8 cellular contexts compared by ENCODE assay signal in genomic region chr11:112279901-112280267, GRCh38. TPM values are rescaled to one million over a fixed set of nuclear protein-coding genes. Genes with fewer than 3 reads are reported as not detected.
DNase-seq lines count a peak whose midpoint lies in the region; ATAC-seq and TF ChIP-seq lines count a peak whose summit lies in the region.

No MANE protein-coding gene starts in this region.

- CTCF ChIA-PET in HCT116 (lab: Charles Lee) (interaction anchor here (0.6 to 6.5 kb wide), 26 partner anchors 7 to 1010 kb away, joined by 3 to 73 read pairs (median 3); partner anchors contain the start of genes PTS, SDHD and TIMM8B), mammary epithelial cell (lab: Charles Lee; ENCODE audit: low non-redundant PET) (interaction anchor here (0.6 to 1.2 kb wide), 8 partner anchors 31 to 348 kb away, joined by 3 to 11 read pairs (median 7); no protein-coding TSS in a partner anchor)

- intact Hi-C loops in HCT116 (cut with micrococcal nuclease), result loop anchor here (1.0 to 5.0 kb wide), 4 partner anchors 61 to 348 kb away; partner anchors contain the start of genes SDHD and TIMM8B
- intact Hi-C loops in mammary epithelial cell (cut with micrococcal nuclease), result loop anchor here (1.0 to 5.0 kb wide), 7 partner anchors 61 to 678 kb away; partner anchors contain the start of genes BCO2, CFAP68, FDXACB1 and SDHD

- H3K27ac ChIP-seq in HCT116 (ENCODE audit: low read depth, low read length), result no peak overlapping the region
- no peak overlapping the region for H3K27ac ChIP-seq in VCaP
- no peak overlapping the region for H3K27ac ChIP-seq in mammary epithelial cell (ENCODE audit: insufficient read depth, low read depth, low read length)

- BruUV-seq in HCT116 (replicated peaks; lab: Mats Ljungman, UMichigan), result no TSS peak
- BruUV-seq in mammary epithelial cell (replicated peaks; lab: Mats Ljungman, UMichigan), result no TSS peak

- no peaks in the 10 kb centered on the region for H3K36me3 ChIP-seq in HCT116 (ENCODE audit: control insufficient read depth in 1 of 2, insufficient read depth in 2 of 2, low read length in 2 of 2)
- no peaks in the 10 kb centered on the region for H3K36me3 ChIP-seq in mammary epithelial cell (ENCODE audit: insufficient read depth, low read length)

- H3K27me3 ChIP-seq in HCT116 (ENCODE audit: insufficient read depth, low read length) (no peaks in the 10 kb centered on the region), mammary epithelial cell (ENCODE audit: insufficient read depth, low read length) (no peaks in the 10 kb centered on the region)

- H3K79me2 ChIP-seq in HCT116 (ENCODE audit: insufficient read depth, low read length) (no peaks in the 10 kb centered on the region), mammary epithelial cell (ENCODE audit: insufficient read depth, low read length) (no peaks in the 10 kb centered on the region)

- H2AFZ ChIP-seq in HCT116 (ENCODE audit: low read depth, low read length, poor library complexity, severe bottlenecking), result no peak overlapping the region
- peak overlapping the region; percentile 94 for H2AFZ ChIP-seq in mammary epithelial cell (ENCODE audit: low read depth, low read length)

- dilution Hi-C loops in mammary epithelial cell (cut with HindIII; ENCODE audit: low sequenced_read_pairs), result no loop called here

- DNase-seq in GDM1 (lab: John Stamatoyannopoulos, UW) (peak; percentile 35), HCT116 (ENCODE audit: low read depth, low spot score) (no peak), NCI-H1105 (lab: John Stamatoyannopoulos, UW) (peak; percentile 58), mammary epithelial cell (peak; percentile 14), islet precursor cell (peak; percentile 77)
- DNase-seq in stimulated activated CD4-positive, alpha-beta T cell treated with anti-CD3 and anti-CD28 coated beads, Interleukin-1b, Interleukin-23, amount 100 ng/mL, for 1 hour (ENCODE audit: low read depth in 2 of 2), result peak; percentile 44 to 67

- H3K4me2 ChIP-seq in HCT116 (ENCODE audit: low read length), result peak overlapping the region; percentile 56
- peak overlapping the region; percentile 88 for H3K4me2 ChIP-seq in mammary epithelial cell (ENCODE audit: insufficient read depth, low read depth, low read length)

- TF ChIP-seq RAD21 in HCT116 (IDR thresholded peaks at IDR 0.05; ENCODE audit: low read depth), result peak; percentile 79

- H3K9me2 ChIP-seq in HCT116 (ENCODE audit: insufficient read depth), result no peaks in the 10 kb centered on the region

- H3K9ac ChIP-seq in HCT116 (ENCODE audit: low read length), result no peak overlapping the region
- no peak overlapping the region for H3K9ac ChIP-seq in mammary epithelial cell (ENCODE audit: insufficient read depth, low read length)

- H4K20me1 ChIP-seq in HCT116 (ENCODE audit: insufficient read depth) (no peaks in the 10 kb centered on the region), mammary epithelial cell (ENCODE audit: insufficient read depth, low read length) (no peaks in the 10 kb centered on the region)

- H3K9me3 ChIP-seq in HCT116 (ENCODE audit: control insufficient read depth in 1 of 2, insufficient read depth in 1 of 2, low read depth in 1 of 2, low read length in 2 of 2) (no peaks in the 10 kb centered on the region), mammary epithelial cell (replicated peaks; ENCODE audit: insufficient read depth, low read length) (no peaks in the 10 kb centered on the region)

- in situ Hi-C loops in mammary epithelial cell (cut with MboI; ENCODE audit: low sequenced_read_pairs in 2 of 2), result loop anchor here (5.0 to 25.0 kb wide), 5 partner anchors 58 to 1007 kb away; no protein-coding TSS in a partner anchor

- TF ChIP-seq POLR2A in HCT116 (IDR thresholded peaks at IDR 0.05; ENCODE audit: borderline replicate concordance, extremely low read depth, insufficient read depth, insufficient read length), result no peak

- peak; percentile 88 for ATAC-seq in HCT116
- ATAC-seq in HG03469 (IDR thresholded peaks at IDR 0.05; ENCODE audit: unreplicated experiment), result no peak

- H3K4me3 ChIP-seq in HCT116 (replicated peaks in 1 of 2; ENCODE audit: low read depth in 1 of 2, low read length in 2 of 2) (no peak overlapping the region), mammary epithelial cell (replicated peaks in 1 of 3; ENCODE audit: insufficient read depth in 1 of 3, low read depth in 2 of 3, low read length in 3 of 3) (peak overlapping the region; percentile 31 to 45 (median 39))

- RAD21 ChIA-PET in HCT116 (lab: Charles Lee; ENCODE audit: low non-redundant PET in 1 of 2, low total read pairs in 2 of 2, uncharacterized antibody in 2 of 2, unreplicated experiment in 2 of 2), result interaction anchor here in 1 of 2 experiments (1.0 to 1.9 kb wide), 2 partner anchors 60 to 348 kb away, joined by 3 to 7 read pairs; no protein-coding TSS in a partner anchor

- POLR2A ChIA-PET in HCT116 (lab: Charles Lee), result interaction anchor here (1.4 kb wide), 1 partner anchor 1009 kb away, joined by 3 read pairs; no protein-coding TSS in a partner anchor

- TF ChIP-seq CTCF in HCT116 (IDR thresholded peaks at IDR 0.05 in 2 of 3, conservative IDR thresholded peaks at IDR 0.05 in 1 of 3; ENCODE audit: borderline replicate concordance in 1 of 3, insufficient read depth in 1 of 3, low read depth in 2 of 3, low read length in 2 of 3) (peak; percentile 60 to 76 (median 71)), VCaP (conservative IDR thresholded peaks at IDR 0.05) (peak; percentile 83), mammary epithelial cell (conservative IDR thresholded peaks at IDR 0.05 in 1 of 2, IDR thresholded peaks at IDR 0.05 in 1 of 2; ENCODE audit: extremely low read depth in 1 of 2, insufficient read depth in 1 of 2, low read depth in 1 of 2, low read length in 2 of 2) (peak; percentile 60 to 87)

- 6% methylated on average over 7 of the region's 15 CpGs for WGBS in mammary epithelial cell (ENCODE audit: low coverage, missing lambda C conversion rate)

- H3K4me1 ChIP-seq in HCT116 (ENCODE audit: control insufficient read depth in 1 of 2, insufficient read depth in 2 of 2, low read length in 2 of 2), result peaks cover 0 to 5% of the 10 kb centered on the region in 2 experiments; a peak in 2 of 4 replicates
- peaks cover 12% of the 10 kb centered on the region for H3K4me1 ChIP-seq in mammary epithelial cell (ENCODE audit: insufficient read depth, low read length)

TF ChIP-seq in HCT116, 20 proteins besides CTCF, POLR2A, EP300 and RAD21:
- no peak for TF ChIP-seq ZFX (IDR thresholded peaks at IDR 0.05)
- TF ChIP-seq EGR1 (IDR thresholded peaks at IDR 0.05; ENCODE audit: low read depth), result peak; percentile 75
TF ChIP-seq in HCT116: peak in this region for 1.

RNA-seq across cellular contexts. Expression of gene PLET1, which starts 19.2 kb away (rescaled TPM):
- total RNA-seq in HCT116 (2021; ENCODE audit: unreplicated experiment) (not detected), mammary epithelial cell (not detected)
- polyA plus RNA-seq in HCT116 (2012), result not detected in 2 replicates
- not detected for polyA plus RNA-seq in mammary epithelial cell
- not detected for polyA minus RNA-seq in mammary epithelial cell

RNA-seq across cellular contexts. Expression of gene PTS, which starts 53.7 kb away (rescaled TPM):
- total RNA-seq in HCT116 (2021; ENCODE audit: unreplicated experiment) (45.7 TPM), mammary epithelial cell (10 to 100 TPM; 47.5 to 66.4 TPM)
- polyA plus RNA-seq in HCT116 (2012), result 21.3 and 24.4 TPM in 2 replicates
- polyA plus RNA-seq in mammary epithelial cell, result 38.4 TPM
- 13.0 TPM for polyA minus RNA-seq in mammary epithelial cell

Comparison
In these comparisons a context has a peak if more than half of its experiments do, and no peak if none do; other contexts are left out.
1. H3K4me3 ChIP-seq: peak in mammary epithelial cell (3 of 3); none in HCT116 (0 of 2).
2. Peak in every context shown above with its lines, with median percentiles within 50 percentile points of each other: CTCF ChIP-seq.